ENCODE assay signal across 23 cellular contexts in genomic region chr10:17394854-17395253, GRCh38.
DNase-seq lines count a peak whose midpoint lies in the region; ATAC-seq lines count a peak whose summit lies in the region.
"Had no signal": no experiment of that assay in that cellular context is flagged by ENCODE, and none has a peak within 500 bp of the region (broad histone marks: within the 10 kb centered on the region; RNA-seq: fewer than 3 reads in every experiment).

No MANE protein-coding gene starts in this region.

- no peak for DNase-seq in activated CD4-positive, CD25-positive, alpha-beta regulatory T cell treated with anti-CD3 and anti-CD28 coated beads, Interleukin-2, amount 50 U/mL, for 72 hours
- DNase-seq in stimulated activated naive CD4-positive, alpha-beta T cell treated with Interleukin-2 at 50 U/mL for 16 hours (lab: John Stamatoyannopoulos, UW) = peak; percentile 6
- DNase-seq in stimulated activated naive CD4-positive, alpha-beta T cell (lab: John Stamatoyannopoulos, UW) = no peak
- DNase-seq in stimulated activated CD4-positive, alpha-beta T cell treated with anti-CD3 and anti-CD28 coated beads, Interleukin-4, amount 100 ng/mL, for 1 hour = peak; percentile 4
- no peak for DNase-seq in activated effector memory CD4-positive, alpha-beta T cell treated with Interleukin-2 at 50 U/mL for 16 hours
- DNase-seq: 8988T; activated CD4-positive, CD25-positive, alpha-beta regulatory T cell; activated CD8-positive, alpha-beta memory T cell treated with anti-CD3 and anti-CD28 coated beads, Interleukin-2, amount 10 ng/mL, durations not matched to agents 7 days and 5 days; activated gamma-delta T cell; CD4-positive, alpha-beta T cell; HCEC 1CT; left lung; mesendoderm; NCI-H1436; NCI-H2081 treated with DMSO at 0.1 percent for 48 hours; NCI-H226; right lobe of liver; testis; uterus had no signal

- peak; percentile 80 to 91 for ATAC-seq in activated CD4-positive, CD25-positive, alpha-beta regulatory T cell treated with anti-CD3 and anti-CD28 coated beads, Interleukin-2, amount 50 U/mL, for 24 hours
- ATAC-seq in HG02571 (IDR thresholded peaks at IDR 0.05; ENCODE audit: unreplicated experiment) = no peak
- ATAC-seq in GM18868 (IDR thresholded peaks at IDR 0.05; ENCODE audit: unreplicated experiment) = no peak
- ATAC-seq: activated CD8-positive, alpha-beta memory T cell treated with anti-CD3 and anti-CD28 coated beads, Interleukin-2, amount 10 ng/mL, durations not matched to agents 7 days and 5 days; left lung; right lobe of liver; stimulated activated memory B cell treated with anti-CD40 and anti-IgM and Interleukin-4, amounts not matched to agents 10 μg/mL and 1 μg/mL and 100 μg/mL, for 72 hours had no signal

Comparison
In these comparisons a context has a peak if more than half of its experiments do, and no peak if none do; other contexts are left out.
1. DNase-seq: peak in stimulated activated naive CD4-positive, alpha-beta T cell treated with Interleukin-2 at 50 U/mL for 16 hours (single experiment) and stimulated activated CD4-positive, alpha-beta T cell treated with anti-CD3 and anti-CD28 coated beads, Interleukin-4, amount 100 ng/mL, for 1 hour (single experiment); none in activated CD4-positive, CD25-positive, alpha-beta regulatory T cell treated with anti-CD3 and anti-CD28 coated beads, Interleukin-2, amount 50 U/mL, for 72 hours (single experiment), stimulated activated naive CD4-positive, alpha-beta T cell (0 of 6) and activated effector memory CD4-positive, alpha-beta T cell treated with Interleukin-2 at 50 U/mL for 16 hours (single experiment).
2. ATAC-seq: peak in activated CD4-positive, CD25-positive, alpha-beta regulatory T cell treated with anti-CD3 and anti-CD28 coated beads, Interleukin-2, amount 50 U/mL, for 24 hours (2 of 2); none in HG02571 (single experiment) and GM18868 (single experiment).